ENCODE assay signal across 1 cellular context in the genomic region with DNA sequence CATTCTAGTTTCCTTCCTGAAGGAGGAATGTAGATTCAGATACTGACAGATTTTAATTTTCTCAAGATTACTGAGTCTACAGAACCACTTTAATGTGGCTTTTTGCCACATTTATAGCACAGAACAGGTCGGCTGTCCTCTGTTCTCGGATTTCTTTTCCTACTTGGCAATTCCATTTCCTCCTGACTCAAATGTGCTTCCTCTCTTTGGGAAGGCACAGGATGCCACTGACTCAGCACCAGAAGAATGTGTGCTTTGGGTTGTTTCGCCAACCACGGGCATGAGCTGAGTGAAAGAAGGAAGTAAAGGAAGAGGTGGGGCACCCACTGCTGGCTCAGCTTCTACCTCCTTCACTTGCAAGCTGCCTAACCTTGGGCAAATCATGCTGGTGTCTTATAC.
TF ChIP-seq lines count a peak whose summit lies in the region.

No MANE protein-coding gene starts in this region.

TF ChIP-seq in HepG2, 621 proteins besides CTCF, POLR2A, EP300 and RAD21:
- TF ChIP-seq, protein P1, sequence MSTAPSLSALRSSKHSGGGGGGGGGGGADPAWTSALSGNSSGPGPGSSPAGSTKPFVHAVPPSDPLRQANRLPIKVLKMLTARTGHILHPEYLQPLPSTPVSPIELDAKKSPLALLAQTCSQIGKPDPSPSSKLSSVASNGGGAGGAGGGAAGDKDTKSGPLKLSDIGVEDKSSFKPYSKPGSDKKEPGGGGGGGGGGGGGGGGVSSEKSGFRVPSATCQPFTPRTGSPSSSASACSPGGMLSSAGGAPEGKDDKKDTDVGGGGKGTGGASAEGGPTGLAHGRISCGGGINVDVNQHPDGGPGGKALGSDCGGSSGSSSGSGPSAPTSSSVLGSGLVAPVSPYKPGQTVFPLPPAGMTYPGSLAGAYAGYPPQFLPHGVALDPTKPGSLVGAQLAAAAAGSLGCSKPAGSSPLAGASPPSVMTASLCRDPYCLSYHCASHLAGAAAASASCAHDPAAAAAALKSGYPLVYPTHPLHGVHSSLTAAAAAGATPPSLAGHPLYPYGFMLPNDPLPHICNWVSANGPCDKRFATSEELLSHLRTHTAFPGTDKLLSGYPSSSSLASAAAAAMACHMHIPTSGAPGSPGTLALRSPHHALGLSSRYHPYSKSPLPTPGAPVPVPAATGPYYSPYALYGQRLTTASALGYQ (CRISPR knock-in tag; IDR thresholded peaks at IDR 0.05): no peak
- no peak for TF ChIP-seq XBP1 (CRISPR knock-in tag; IDR thresholded peaks at IDR 0.05)
- no peak for TF ChIP-seq ZNF768 (CRISPR knock-in tag; IDR thresholded peaks at IDR 0.05)
- TF ChIP-seq ZBTB38 (CRISPR knock-in tag; IDR thresholded peaks at IDR 0.05): no peak
- TF ChIP-seq, protein P2, sequence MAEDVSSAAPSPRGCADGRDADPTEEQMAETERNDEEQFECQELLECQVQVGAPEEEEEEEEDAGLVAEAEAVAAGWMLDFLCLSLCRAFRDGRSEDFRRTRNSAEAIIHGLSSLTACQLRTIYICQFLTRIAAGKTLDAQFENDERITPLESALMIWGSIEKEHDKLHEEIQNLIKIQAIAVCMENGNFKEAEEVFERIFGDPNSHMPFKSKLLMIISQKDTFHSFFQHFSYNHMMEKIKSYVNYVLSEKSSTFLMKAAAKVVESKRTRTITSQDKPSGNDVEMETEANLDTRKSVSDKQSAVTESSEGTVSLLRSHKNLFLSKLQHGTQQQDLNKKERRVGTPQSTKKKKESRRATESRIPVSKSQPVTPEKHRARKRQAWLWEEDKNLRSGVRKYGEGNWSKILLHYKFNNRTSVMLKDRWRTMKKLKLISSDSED (CRISPR knock-in tag; IDR thresholded peaks at IDR 0.05): no peak
- TF ChIP-seq ZFP90 (CRISPR knock-in tag; IDR thresholded peaks at IDR 0.05; ENCODE audit: borderline replicate concordance): no peak
- no peak for TF ChIP-seq ZNF124 (CRISPR knock-in tag; IDR thresholded peaks at IDR 0.05)
- no peak for TF ChIP-seq FOXA3 (CRISPR knock-in tag; IDR thresholded peaks at IDR 0.05)
- no peak for TF ChIP-seq ZNF737 (CRISPR knock-in tag; IDR thresholded peaks at IDR 0.05; ENCODE audit: borderline replicate concordance)
- TF ChIP-seq TMF1 (CRISPR knock-in tag; IDR thresholded peaks at IDR 0.05; ENCODE audit: low read depth): no peak
- TF ChIP-seq ZNF160 (CRISPR knock-in tag; IDR thresholded peaks at IDR 0.05): no peak
- no peak for TF ChIP-seq KDM3A (CRISPR knock-in tag; IDR thresholded peaks at IDR 0.05; ENCODE audit: low read depth)
- TF ChIP-seq, protein P3, sequence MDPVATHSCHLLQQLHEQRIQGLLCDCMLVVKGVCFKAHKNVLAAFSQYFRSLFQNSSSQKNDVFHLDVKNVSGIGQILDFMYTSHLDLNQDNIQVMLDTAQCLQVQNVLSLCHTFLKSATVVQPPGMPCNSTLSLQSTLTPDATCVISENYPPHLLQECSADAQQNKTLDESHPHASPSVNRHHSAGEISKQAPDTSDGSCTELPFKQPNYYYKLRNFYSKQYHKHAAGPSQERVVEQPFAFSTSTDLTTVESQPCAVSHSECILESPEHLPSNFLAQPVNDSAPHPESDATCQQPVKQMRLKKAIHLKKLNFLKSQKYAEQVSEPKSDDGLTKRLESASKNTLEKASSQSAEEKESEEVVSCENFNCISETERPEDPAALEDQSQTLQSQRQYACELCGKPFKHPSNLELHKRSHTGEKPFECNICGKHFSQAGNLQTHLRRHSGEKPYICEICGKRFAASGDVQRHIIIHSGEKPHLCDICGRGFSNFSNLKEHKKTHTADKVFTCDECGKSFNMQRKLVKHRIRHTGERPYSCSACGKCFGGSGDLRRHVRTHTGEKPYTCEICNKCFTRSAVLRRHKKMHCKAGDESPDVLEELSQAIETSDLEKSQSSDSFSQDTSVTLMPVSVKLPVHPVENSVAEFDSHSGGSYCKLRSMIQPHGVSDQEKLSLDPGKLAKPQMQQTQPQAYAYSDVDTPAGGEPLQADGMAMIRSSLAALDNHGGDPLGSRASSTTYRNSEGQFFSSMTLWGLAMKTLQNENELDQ (CRISPR knock-in tag; IDR thresholded peaks at IDR 0.05; ENCODE audit: borderline replicate concordance): no peak
- TF ChIP-seq AHR (CRISPR knock-in tag; IDR thresholded peaks at IDR 0.05): no peak
- TF ChIP-seq TOE1 (CRISPR knock-in tag; IDR thresholded peaks at IDR 0.05): no peak
TF ChIP-seq in HepG2: peak in this region for 0.
